Comparison of ENCODE assay signal across 8 cellular contexts in genomic region chr3:12706504-12707253, GRCh38. TPM values are rescaled to one million over a fixed set of nuclear protein-coding genes. Genes with fewer than 3 reads are reported as not detected.
DNase-seq lines count a peak whose midpoint lies in the region; ATAC-seq and TF ChIP-seq lines count a peak whose summit lies in the region.

No MANE protein-coding gene starts in this region.

- ATAC-seq in GM19455 (IDR thresholded peaks at IDR 0.05; ENCODE audit: unreplicated experiment) (peak; percentile 89), HG02840 (IDR thresholded peaks at IDR 0.05; ENCODE audit: low FRiP score, unreplicated experiment) (no peak)

- no peaks in the 10 kb centered on the region for H3K36me3 Mint-ChIP-seq in progenitor cell of endocrine pancreas (ENCODE audit: insufficient read depth)

- in situ Hi-C loops in Caki2 (cut with HindIII; ENCODE audit: low pct_unique_long_range_greater_than_20kb, low sequenced_read_pairs) = no loop called here

- no peak overlapping the region for H3K4me3 ChIP-seq in fibroblast of the aortic adventitia (ENCODE audit: low read depth, low read length)

- H3K27me3 Mint-ChIP-seq in progenitor cell of endocrine pancreas = peaks cover 5% of the 10 kb centered on the region

- no peaks in the 10 kb centered on the region for H3K9me3 Mint-ChIP-seq in progenitor cell of endocrine pancreas (ENCODE audit: low read depth)

- TF ChIP-seq CTCF in fibroblast of the aortic adventitia (IDR thresholded peaks at IDR 0.05; ENCODE audit: insufficient read depth, low read length) (peak; percentile 82), progenitor cell of endocrine pancreas (IDR thresholded peaks at IDR 0.05; ENCODE audit: unreplicated experiment) (peak; percentile 62)

- H3K4me1 Mint-ChIP-seq in progenitor cell of endocrine pancreas (ENCODE audit: low read depth) = no peaks in the 10 kb centered on the region

- no peak overlapping the region for H3K27ac Mint-ChIP-seq in progenitor cell of endocrine pancreas

- H3K4me3 Mint-ChIP-seq in progenitor cell of endocrine pancreas (ENCODE audit: low read depth) = no peak overlapping the region

- peak; percentile 53 for DNase-seq in Caki2 (ENCODE audit: low read depth)
- DNase-seq in HT-29 (ENCODE audit: low spot score) = peak; percentile 79
- peak; percentile 27 for DNase-seq in OCI-M2 (lab: John Stamatoyannopoulos, UW; ENCODE audit: unreplicated experiment)
- peak; percentile 49 for DNase-seq in activated T-cell treated with anti-CD3 and anti-CD28 coated beads for 48 hours (ENCODE audit: low read depth)
- DNase-seq in fibroblast of the aortic adventitia (ENCODE audit: low read depth) = peak; percentile 68
- DNase-seq in progenitor cell of endocrine pancreas (ENCODE audit: low spot score, unreplicated experiment) = peak; percentile 25

RNA-seq across cellular contexts. Expression of gene RAF1, which starts 42.8 kb away (rescaled TPM):
- 59.0 and 67.3 TPM in 2 replicates for total RNA-seq in Caki2 (2014; rRNA removed; shearing (Covaris generic); ENCODE audit: low replicate concordance)
- total RNA-seq in HT-29 (2014; rRNA removed; shearing (Covaris generic)) = 51.0 and 54.6 TPM in 2 replicates
- total RNA-seq in fibroblast of the aortic adventitia (ENCODE audit: low replicate concordance) = 37.5 and 78.0 TPM in 2 replicates
- total RNA-seq in progenitor cell of endocrine pancreas = 135 and 139 TPM in 2 replicates

RNA-seq across cellular contexts. Expression of gene TMEM40, which starts 52.4 kb away (rescaled TPM):
- total RNA-seq in Caki2 (2014; rRNA removed; shearing (Covaris generic); ENCODE audit: low replicate concordance) = not detected in 2 replicates
- not detected in 2 replicates for total RNA-seq in HT-29 (2014; rRNA removed; shearing (Covaris generic))
- total RNA-seq in fibroblast of the aortic adventitia (ENCODE audit: low replicate concordance) (not detected in 2 replicates), progenitor cell of endocrine pancreas (0.36 TPM in 1 of 2 replicates, not detected in the other)

Comparison
In these comparisons a context has a peak if more than half of its experiments do, and no peak if none do; other contexts are left out.
1. DNase-seq: peak in every context shown above with its lines; median percentile 79 in HT-29; 68 in fibroblast of the aortic adventitia; 53 in Caki2; 49 in activated T-cell treated with anti-CD3 and anti-CD28 coated beads for 48 hours; 27 in OCI-M2; 25 in progenitor cell of endocrine pancreas.